8 cellular contexts compared by ENCODE assay signal in the genomic region with DNA sequence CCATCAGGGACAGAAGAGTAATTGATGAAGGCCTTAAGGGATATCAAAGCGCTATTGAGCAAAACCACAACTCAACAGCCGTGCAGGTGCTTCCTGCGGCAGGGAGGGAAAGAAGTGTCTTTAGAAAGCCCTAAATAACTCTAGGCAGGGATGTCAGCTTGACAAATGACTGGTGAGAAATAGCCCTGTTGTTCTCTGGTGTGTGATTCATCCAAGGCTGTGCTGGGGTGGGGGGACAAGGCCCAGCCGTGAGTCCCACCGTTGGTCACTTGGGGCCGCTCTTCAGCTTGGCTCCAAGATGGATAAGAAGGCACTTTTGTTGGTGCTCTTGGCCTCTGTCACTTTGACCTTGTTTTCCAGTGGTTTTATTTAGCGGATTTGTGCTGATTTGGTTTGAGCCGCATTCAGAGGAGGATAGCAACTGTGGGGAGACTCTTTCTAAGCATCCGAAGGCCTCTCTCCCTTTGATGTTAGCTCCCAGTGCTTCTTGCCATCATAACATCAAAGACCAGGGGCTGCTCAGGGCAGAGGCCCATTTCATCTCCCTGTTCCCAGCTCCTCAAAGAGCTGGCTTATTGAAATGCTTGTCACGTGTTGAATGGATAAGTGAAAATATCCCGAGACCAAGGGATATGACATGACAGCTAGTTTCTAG.
DNase-seq lines count a peak whose midpoint lies in the region; ATAC-seq and TF ChIP-seq lines count a peak whose summit lies in the region.

No MANE protein-coding gene starts in this region.

- no peaks in the 10 kb centered on the region for H3K36me3 ChIP-seq in KOPT-K1 (ENCODE audit: insufficient read depth, low read length)
- no peaks in the 10 kb centered on the region for H3K36me3 ChIP-seq in heart right ventricle

- H3K4me3 ChIP-seq in heart right ventricle = no peak overlapping the region

- DNase-seq in activated T-cell treated with anti-CD3 and anti-CD28 coated beads for 48 hours (ENCODE audit: low read depth) (peak; percentile 24), activated T-cell treated with anti-CD3 and anti-CD28 coated beads for 4 hours (no peak), UCSD-AML1 (lab: John Stamatoyannopoulos, UW; ENCODE audit: unreplicated experiment) (peak; percentile 89), heart right ventricle (peak in 1 of 2 donors; percentile 57), renal cortical epithelial cell (ENCODE audit: low read depth) (peak; percentile 89), middle frontal gyrus (ENCODE audit: extremely low spot score, low spot score) (no peak)

- H3K27ac ChIP-seq in KOPT-K1 (ENCODE audit: low read depth, low read length, poor library complexity, severe bottlenecking) (peak overlapping the region; percentile 96), heart right ventricle (peak overlapping the region in 8 of 10 donors; percentile 11 to 69 (median 50))

- H3K27me3 ChIP-seq in heart right ventricle = no peaks in the 10 kb centered on the region

- intact Hi-C loops in heart right ventricle (cut with DNase I) = loop anchor here in 5 of 10 donors (2.0 to 10.0 kb wide), 6 partner anchors 121 to 336 kb away; no protein-coding TSS in a partner anchor

- 55 to 61% methylated on average over 11 of the region's 11 CpGs for WGBS in heart right ventricle, 2 donors

- peaks cover under 1 to 22% (median 4%) of the 10 kb centered on the region in 9 donors for H3K4me1 ChIP-seq in heart right ventricle

- no peaks in the 10 kb centered on the region for H3K9me3 ChIP-seq in KOPT-K1 (ENCODE audit: insufficient read depth, low read length, poor library complexity, severe bottlenecking)
- no peaks in the 10 kb centered on the region for H3K9me3 ChIP-seq in heart right ventricle

- ATAC-seq in heart right ventricle = peak; percentile 60 to 94 (median 74)
- ATAC-seq in HG03175 (IDR thresholded peaks at IDR 0.05; ENCODE audit: unreplicated experiment) = no peak

- peak in 8 of 9 donors; percentile 17 to 69 (median 56) for TF ChIP-seq CTCF in heart right ventricle (IDR thresholded peaks at IDR 0.05)

Comparison
In these comparisons a context has a peak if more than half of its experiments do, and no peak if none do; other contexts are left out.
1. DNase-seq: peak in activated T-cell treated with anti-CD3 and anti-CD28 coated beads for 48 hours (single experiment), UCSD-AML1 (single experiment) and renal cortical epithelial cell (single experiment); none in activated T-cell treated with anti-CD3 and anti-CD28 coated beads for 4 hours (single experiment) and middle frontal gyrus (single experiment).